Comparison of ENCODE assay signal across 1 cellular context in genomic region chr6:10684618-10685017, GRCh38.
TF ChIP-seq lines count a peak whose summit lies in the region.

No MANE protein-coding gene starts in this region.

TF ChIP-seq in SK-N-SH, 30 proteins besides CTCF, POLR2A, EP300 and RAD21 (continued from another document):
- TF ChIP-seq REST (IDR thresholded peaks at IDR 0.05; ENCODE audit: low read depth, low read length) (no peak), SMC3 (IDR thresholded peaks at IDR 0.05; ENCODE audit: low read depth, low read length) (no peak), TEAD4 (IDR thresholded peaks at IDR 0.05; ENCODE audit: borderline replicate concordance, insufficient read depth) (no peak), NFIC (IDR thresholded peaks at IDR 0.05; ENCODE audit: borderline replicate concordance) (no peak), MAX (IDR thresholded peaks at IDR 0.05; ENCODE audit: low read depth) (no peak), CHD2 (IDR thresholded peaks at IDR 0.05; ENCODE audit: low read length, partially characterized antibody) (no peak), USF1 (IDR thresholded peaks at IDR 0.05; ENCODE audit: borderline replicate concordance, low read depth) (no peak), TCF12 (IDR thresholded peaks at IDR 0.05) (no peak), MEF2A (IDR thresholded peaks at IDR 0.05; ENCODE audit: borderline replicate concordance, low read depth) (no peak), YY1 (IDR thresholded peaks at IDR 0.05; ENCODE audit: low read depth) (no peak)
